Comparison of ENCODE assay signal across 16 cellular contexts in genomic region chr9:93911871-93912554, GRCh38. TPM values are rescaled to one million over a fixed set of nuclear protein-coding genes. Genes with fewer than 3 reads are reported as not detected.
A peak's percentile ranks its signal among the peaks of the same experiment; 100 is the strongest.
DNase-seq lines count a peak whose midpoint lies in the region; ATAC-seq and TF ChIP-seq lines count a peak whose summit lies in the region.
"Had no signal": no experiment of that assay in that cellular context is flagged by ENCODE, and none has a peak within 500 bp of the region (broad histone marks: within the 10 kb centered on the region; RNA-seq: fewer than 3 reads in every experiment).

No MANE protein-coding gene starts in this region.

- intact Hi-C loops in activated CD4-positive, alpha-beta T cell treated with anti-CD3 and anti-CD28 coated beads, Interleukin-2, amount 10 ng/mL, durations not matched to agents 24 days and 14 days (cut with micrococcal nuclease) = no loop called here

- H3K36me3 Mint-ChIP-seq in activated CD4-positive, alpha-beta T cell treated with anti-CD3 and anti-CD28 coated beads, Interleukin-2, amount 10 ng/mL, durations not matched to agents 24 days and 14 days (ENCODE audit: low read depth) = no peaks in the 10 kb centered on the region

- H3K4me3 Mint-ChIP-seq in activated CD4-positive, alpha-beta T cell treated with anti-CD3 and anti-CD28 coated beads, Interleukin-2, amount 10 ng/mL, durations not matched to agents 24 days and 14 days = no peak overlapping the region
- H3K4me3 Mint-ChIP-seq: activated CD8-positive, alpha-beta T cell treated with anti-CD3 and anti-CD28 coated beads, Interleukin-2, amount 10 ng/mL, durations not matched to agents 7 days and 5 days had no signal

- no peaks in the 10 kb centered on the region for H3K27me3 Mint-ChIP-seq in activated CD4-positive, alpha-beta T cell treated with anti-CD3 and anti-CD28 coated beads, Interleukin-2, amount 10 ng/mL, durations not matched to agents 24 days and 14 days

- H3K36me3 ChIP-seq in H7 (replicated peaks; ENCODE audit: control insufficient read depth, insufficient read depth, low read length) = no peaks in the 10 kb centered on the region
- H3K36me3 ChIP-seq: ovary had no signal

- H3K4me3 ChIP-seq in H7 (ENCODE audit: insufficient read depth, low read depth, low read length) = no peak overlapping the region
- H3K4me3 ChIP-seq: GM12878, ovary had no signal

- no peak for TF ChIP-seq CTCF in omental fat pad (IDR thresholded peaks at IDR 0.05)

- ATAC-seq in esophagus mucosa = peak; percentile 55
- peak; percentile 94 for ATAC-seq in omental fat pad (ENCODE audit: low FRiP score)
- ATAC-seq: activated CD8-positive, alpha-beta T cell treated with anti-CD3 and anti-CD28 coated beads, Interleukin-2, amount 10 ng/mL, durations not matched to agents 7 days and 5 days; GM12878 had no signal

- DNase-seq in H7 (peak; percentile 81), NCI-H2107 treated with DMSO at 0.1 percent for 48 hours (lab: John Stamatoyannopoulos, UW; ENCODE audit: unreplicated experiment) (peak; percentile 7), omental fat pad (ENCODE audit: low spot score) (peak; percentile 27), C1 segment of cervical spinal cord (lab: John Stamatoyannopoulos, UW) (no peak)
- no peak for DNase-seq in stimulated activated CD4-positive, alpha-beta T cell treated with anti-CD3 and anti-CD28 coated beads, Interleukin-2, amount 100 ng/mL, for 24 hours
- DNase-seq in activated CD4-positive, alpha-beta T cell treated with anti-CD3 and anti-CD28 coated beads, Interleukin-2, amount 10 ng/mL, durations not matched to agents 24 days and 14 days = no peak
- DNase-seq: activated CD8-positive, alpha-beta T cell treated with anti-CD3 and anti-CD28 coated beads, Interleukin-2, amount 10 ng/mL, durations not matched to agents 7 days and 5 days; amygdala; EL; Kasumi-1; kidney glomerular epithelial cell; NCI-H2029; ovary; stimulated activated naive CD4-positive, alpha-beta T cell treated with Interleukin-2 at 50 U/mL for 16 hours had no signal

- H3K4me1 Mint-ChIP-seq in activated CD4-positive, alpha-beta T cell treated with anti-CD3 and anti-CD28 coated beads, Interleukin-2, amount 10 ng/mL, durations not matched to agents 24 days and 14 days = peaks cover 3% of the 10 kb centered on the region

- H3K27ac Mint-ChIP-seq in activated CD4-positive, alpha-beta T cell treated with anti-CD3 and anti-CD28 coated beads, Interleukin-2, amount 10 ng/mL, durations not matched to agents 24 days and 14 days = no peak overlapping the region
- H3K27ac Mint-ChIP-seq: activated CD8-positive, alpha-beta T cell treated with anti-CD3 and anti-CD28 coated beads, Interleukin-2, amount 10 ng/mL, durations not matched to agents 7 days and 5 days had no signal

- H3K27me3 ChIP-seq in H7 (ENCODE audit: control insufficient read depth, insufficient read depth, low read length) = no peaks in the 10 kb centered on the region
- H3K27me3 ChIP-seq: ovary had no signal

- H3K9me3 Mint-ChIP-seq in activated CD4-positive, alpha-beta T cell treated with anti-CD3 and anti-CD28 coated beads, Interleukin-2, amount 10 ng/mL, durations not matched to agents 24 days and 14 days = no peaks in the 10 kb centered on the region

RNA-seq across cellular contexts. Expression of gene BARX1, which starts 43.1 kb away (rescaled TPM):
- 79.7 and 80.4 TPM in 2 replicates for total RNA-seq in H7 (2014; rRNA removed; shearing (Covaris generic))
- total RNA-seq in esophagus mucosa (0.12 TPM), omental fat pad (10 to 100 TPM in 3 of 4 donors, not detected in 1; 17.1 to 20.2 (median 20.2) TPM)
- 0.50 and 0.61 TPM in 2 replicates for total RNA-seq in activated CD4-positive, alpha-beta T cell treated with anti-CD3 and anti-CD28 coated beads, Interleukin-2, amount 10 ng/mL, durations not matched to agents 24 days and 14 days
- total RNA-seq: GM12878, ovary had no signal

Comparison
In these comparisons a context has a peak if more than half of its experiments do, and no peak if none do; other contexts are left out.
1. DNase-seq: peak in H7 (single experiment), NCI-H2107 treated with DMSO at 0.1 percent for 48 hours (single experiment) and omental fat pad (single experiment); none in stimulated activated CD4-positive, alpha-beta T cell treated with anti-CD3 and anti-CD28 coated beads, Interleukin-2, amount 100 ng/mL, for 24 hours (0 of 2), activated CD4-positive, alpha-beta T cell treated with anti-CD3 and anti-CD28 coated beads, Interleukin-2, amount 10 ng/mL, durations not matched to agents 24 days and 14 days (single experiment) and C1 segment of cervical spinal cord (0 of 14).